Comparison of ENCODE assay signal across 8 cellular contexts in the genomic region with DNA sequence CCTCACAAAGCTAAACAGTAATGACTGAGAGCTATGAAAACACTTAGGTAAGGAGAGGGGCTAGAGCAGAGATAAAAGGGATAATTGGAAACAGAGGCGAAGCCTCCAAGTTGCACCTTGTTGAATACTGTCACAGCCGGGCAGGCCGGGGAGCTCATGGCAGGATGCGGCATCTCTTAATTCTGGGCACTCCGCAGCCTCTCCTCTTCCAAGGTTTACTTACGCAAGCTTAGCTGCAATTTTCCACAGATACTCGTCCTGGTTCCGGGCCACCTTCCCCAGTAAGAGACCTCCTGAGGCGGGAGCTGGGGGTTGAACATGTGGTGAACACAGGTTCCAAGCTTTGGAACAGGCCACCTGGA.
DNase-seq lines count a peak whose midpoint lies in the region; ATAC-seq and TF ChIP-seq lines count a peak whose summit lies in the region.

No MANE protein-coding gene starts in this region.

- H3K4me1 ChIP-seq in HUES6 (ENCODE audit: control insufficient read depth, insufficient read depth, low read length) (peaks cover 16% of the 10 kb centered on the region), gastroesophageal sphincter (peaks cover 0 to 36% (median 0%) of the 10 kb centered on the region in 3 donors), smooth muscle cell (ENCODE audit: low read depth) (peaks cover 3% of the 10 kb centered on the region)

- no peak for TF ChIP-seq EP300 in gastroesophageal sphincter (IDR thresholded peaks at IDR 0.05)

- peak overlapping the region; percentile 91 for H2AFZ ChIP-seq in smooth muscle cell (ENCODE audit: low read depth)

- no peaks in the 10 kb centered on the region for H3K36me3 ChIP-seq in HUES6 (ENCODE audit: control insufficient read depth, insufficient read depth, low read length)
- no peaks in the 10 kb centered on the region for H3K36me3 ChIP-seq in WERI-Rb-1
- no peaks in the 10 kb centered on the region for H3K36me3 ChIP-seq in gastroesophageal sphincter
- no peaks in the 10 kb centered on the region for H3K36me3 ChIP-seq in smooth muscle cell (ENCODE audit: low read depth)

- ATAC-seq in gastroesophageal sphincter = peak; percentile 28
- no peak for ATAC-seq in omental fat pad (ENCODE audit: low FRiP score)
- no peak for ATAC-seq in GM18909 (IDR thresholded peaks at IDR 0.05; ENCODE audit: poor library complexity, unreplicated experiment)

- peak overlapping the region; percentile 57; the same call in 1 of the 2 replicates for H3K27ac ChIP-seq in HUES6 (ENCODE audit: low read depth, low read length)
- H3K27ac ChIP-seq in WERI-Rb-1 = peak overlapping the region; percentile 88
- H3K27ac ChIP-seq in gastroesophageal sphincter = peak overlapping the region; percentile 52 to 90 (median 88)
- H3K27ac ChIP-seq in smooth muscle cell (ENCODE audit: low read depth) = peak overlapping the region; percentile 61

- no peak for DNase-seq in WERI-Rb-1
- no peak for DNase-seq in smooth muscle cell (lab: John Stamatoyannopoulos, UW; ENCODE audit: unreplicated experiment)
- DNase-seq in omental fat pad (ENCODE audit: low spot score) = no peak
- no peak for DNase-seq in DMS 273 treated with DMSO at 0.1 percent for 48 hours (lab: John Stamatoyannopoulos, UW)
- no peak for DNase-seq in lower leg skin (ENCODE audit: low spot score in 2 of 2)

- peak overlapping the region; percentile 76 for H3K4me2 ChIP-seq in smooth muscle cell

- H3K9ac ChIP-seq in HUES6 (ENCODE audit: low read length) (no peak overlapping the region), smooth muscle cell (ENCODE audit: low read depth) (peak overlapping the region; percentile 75)

- TF ChIP-seq POLR2A in gastroesophageal sphincter (IDR thresholded peaks at IDR 0.05) (no peak), lower leg skin (IDR thresholded peaks at IDR 0.05) (no peak)

- H3F3A ChIP-seq in smooth muscle cell (ENCODE audit: low read depth) = peaks cover 13% of the 10 kb centered on the region

- H3K9me3 ChIP-seq in HUES6 (ENCODE audit: control insufficient read depth, insufficient read depth, low read depth, low read length) (no peaks in the 10 kb centered on the region), WERI-Rb-1 (ENCODE audit: severe bottlenecking) (no peaks in the 10 kb centered on the region), gastroesophageal sphincter (no peaks in the 10 kb centered on the region), smooth muscle cell (replicated peaks; ENCODE audit: low read depth) (no peaks in the 10 kb centered on the region)

- 61 to 74% methylated on average over 6 to 9 of the region's 9 CpGs for whole genome bisulfite sequencing in gastroesophageal sphincter (ENCODE audit: low coverage in 1 of 2), 2 donors
- 89% methylated on average over 9 of the region's 9 CpGs for WGBS in smooth muscle cell (ENCODE audit: low lambda C conversion rate)
- WGBS in lower leg skin, 2 donors = 66 to 73% methylated on average over 9 of the region's 9 CpGs

- TF ChIP-seq CTCF in WERI-Rb-1 (IDR thresholded peaks at IDR 0.05; ENCODE audit: low read depth, low read length) = no peak
- TF ChIP-seq CTCF in gastroesophageal sphincter (IDR thresholded peaks at IDR 0.05) = no peak
- TF ChIP-seq CTCF in smooth muscle cell (IDR thresholded peaks at IDR 0.05; ENCODE audit: borderline replicate concordance, insufficient read depth, poor library complexity, severe bottlenecking) = no peak
- no peak for TF ChIP-seq CTCF in omental fat pad (IDR thresholded peaks at IDR 0.05)
- TF ChIP-seq CTCF in lower leg skin (IDR thresholded peaks at IDR 0.05) = no peak

- intact Hi-C loops in lower leg skin (cut with DNase I; ENCODE audit: low total_unique reads) = no loop called here

- H3K27me3 ChIP-seq in HUES6 (ENCODE audit: control insufficient read depth, insufficient read depth, low read length) (no peaks in the 10 kb centered on the region), WERI-Rb-1 (ENCODE audit: insufficient read depth, low read depth, severe bottlenecking) (no peaks in the 10 kb centered on the region), gastroesophageal sphincter (no peaks in the 10 kb centered on the region), smooth muscle cell (ENCODE audit: low read depth) (no peaks in the 10 kb centered on the region)

- H3K79me2 ChIP-seq in smooth muscle cell (ENCODE audit: low read depth) = no peaks in the 10 kb centered on the region

- H4K20me1 ChIP-seq in smooth muscle cell (ENCODE audit: low read depth) = no peaks in the 10 kb centered on the region

- H3K4me3 ChIP-seq in HUES6 (ENCODE audit: low read depth, low read length) = no peak overlapping the region; the same call in 1 of the 2 replicates
- peak overlapping the region; percentile 57 for H3K4me3 ChIP-seq in WERI-Rb-1 (ENCODE audit: low read depth, low read length)
- H3K4me3 ChIP-seq in gastroesophageal sphincter = peak overlapping the region; percentile 48 to 68
- peak overlapping the region; percentile 42 for H3K4me3 ChIP-seq in smooth muscle cell
- no peak overlapping the region for H3K4me3 ChIP-seq in lower leg skin (ENCODE audit: low read depth, poor library complexity, severe bottlenecking)

Comparison
In these comparisons a context has a peak if more than half of its experiments do, and no peak if none do; other contexts are left out.
1. H3K4me3 ChIP-seq: peak in WERI-Rb-1 (single experiment), gastroesophageal sphincter (2 of 2) and smooth muscle cell (single experiment); none in HUES6 (single experiment) and lower leg skin (single experiment).
2. Peak in every context shown above with its lines, with median percentiles within 50 percentile points of each other: H3K27ac ChIP-seq.